2 cellular contexts compared by ENCODE assay signal in the genomic region with DNA sequence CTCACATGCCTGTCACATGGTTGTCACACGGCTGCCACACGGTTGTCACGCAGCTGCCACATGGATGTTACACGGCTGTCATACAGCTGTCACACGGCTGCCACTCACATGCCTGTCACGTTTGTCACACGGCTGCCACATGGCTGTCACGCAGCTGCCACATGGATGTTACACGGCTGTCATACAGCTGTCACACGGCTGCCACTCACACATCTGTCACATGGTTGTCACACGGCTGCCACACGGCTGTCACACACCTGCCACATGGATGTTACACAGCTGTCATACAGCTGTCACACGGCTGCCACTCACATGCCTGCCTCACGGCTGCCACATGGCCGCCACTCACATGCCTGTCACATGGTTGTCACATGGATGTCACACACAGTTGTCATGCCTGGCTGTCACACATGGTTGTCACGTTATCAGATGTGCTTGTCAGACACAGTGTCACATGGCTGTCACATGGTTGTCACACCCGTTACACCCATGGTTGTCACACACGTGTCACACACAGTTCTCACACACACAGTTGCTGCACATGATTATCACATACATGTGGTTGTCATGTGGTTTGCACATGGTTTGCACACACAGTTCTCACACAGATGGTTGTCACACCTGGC.
TF ChIP-seq lines count a peak whose summit lies in the region.

No MANE protein-coding gene starts in this region.

TF ChIP-seq in IMR-90, 13 proteins besides CTCF, POLR2A, EP300 and RAD21:
- TF ChIP-seq CEBPB (IDR thresholded peaks at IDR 0.05; ENCODE audit: low read depth, low read length): no peak
- TF ChIP-seq FOS (IDR thresholded peaks at IDR 0.05; ENCODE audit: low read depth, low read length): no peak
- no peak for TF ChIP-seq MAZ (IDR thresholded peaks at IDR 0.05; ENCODE audit: borderline replicate concordance, low read depth, low read length)
- TF ChIP-seq, protein P1, sequence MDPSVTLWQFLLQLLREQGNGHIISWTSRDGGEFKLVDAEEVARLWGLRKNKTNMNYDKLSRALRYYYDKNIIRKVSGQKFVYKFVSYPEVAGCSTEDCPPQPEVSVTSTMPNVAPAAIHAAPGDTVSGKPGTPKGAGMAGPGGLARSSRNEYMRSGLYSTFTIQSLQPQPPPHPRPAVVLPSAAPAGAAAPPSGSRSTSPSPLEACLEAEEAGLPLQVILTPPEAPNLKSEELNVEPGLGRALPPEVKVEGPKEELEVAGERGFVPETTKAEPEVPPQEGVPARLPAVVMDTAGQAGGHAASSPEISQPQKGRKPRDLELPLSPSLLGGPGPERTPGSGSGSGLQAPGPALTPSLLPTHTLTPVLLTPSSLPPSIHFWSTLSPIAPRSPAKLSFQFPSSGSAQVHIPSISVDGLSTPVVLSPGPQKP (IDR thresholded peaks at IDR 0.05; ENCODE audit: borderline replicate concordance, low read depth, low read length): no peak
- no peak for TF ChIP-seq BHLHE40 (IDR thresholded peaks at IDR 0.05; ENCODE audit: low read depth, low read length)
- no peak for TF ChIP-seq USF2 (IDR thresholded peaks at IDR 0.05; ENCODE audit: low read depth, low read length)
- no peak for TF ChIP-seq MAFK (IDR thresholded peaks at IDR 0.05; ENCODE audit: low read depth, low read length)
- no peak for TF ChIP-seq MXI1 (IDR thresholded peaks at IDR 0.05; ENCODE audit: borderline replicate concordance, low read depth, low read length)
- no peak for TF ChIP-seq NFE2L2 (IDR thresholded peaks at IDR 0.05; ENCODE audit: low read depth, low read length)
- no peak for TF ChIP-seq SMC3 (IDR thresholded peaks at IDR 0.05; ENCODE audit: low read depth, low read length)
- TF ChIP-seq CHD1 (IDR thresholded peaks at IDR 0.05; ENCODE audit: low read depth, low read length): no peak
- no peak for TF ChIP-seq RCOR1 (IDR thresholded peaks at IDR 0.05; ENCODE audit: insufficient replicate concordance, low read length)
- TF ChIP-seq RFX5 (IDR thresholded peaks at IDR 0.05; ENCODE audit: low read depth, low read length): no peak
TF ChIP-seq in IMR-90: peak in this region for 0.

TF ChIP-seq in endothelial cell of umbilical vein, 7 proteins besides CTCF, POLR2A, EP300 and RAD21:
- TF ChIP-seq JUN (IDR thresholded peaks at IDR 0.05; ENCODE audit: borderline replicate concordance, insufficient read depth, insufficient read length, low read depth): no peak
- TF ChIP-seq, protein P2, sequence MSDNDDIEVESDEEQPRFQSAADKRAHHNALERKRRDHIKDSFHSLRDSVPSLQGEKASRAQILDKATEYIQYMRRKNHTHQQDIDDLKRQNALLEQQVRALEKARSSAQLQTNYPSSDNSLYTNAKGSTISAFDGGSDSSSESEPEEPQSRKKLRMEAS (IDR thresholded peaks at IDR 0.05; ENCODE audit: insufficient read depth, insufficient read length): peak; percentile 76
TF ChIP-seq in endothelial cell of umbilical vein: peak in this region for 1.
